ENCODE assay signal across 2 cellular contexts in genomic region chr11:63504054-63504453, GRCh38.
A peak's percentile ranks its signal among the peaks of the same experiment; 100 is the strongest.
TF ChIP-seq lines count a peak whose summit lies in the region.

No MANE protein-coding gene starts in this region.

TF ChIP-seq in GM23338, 12 proteins besides CTCF, POLR2A, EP300 and RAD21:
- no peak for TF ChIP-seq REST (IDR thresholded peaks at IDR 0.05; ENCODE audit: unreplicated experiment)
- TF ChIP-seq ZNF114 (CRISPR knock-in tag; IDR thresholded peaks at IDR 0.05), result no peak
- 0 out of 2 replicates have a peak, but pooled peaks have one; percentile 45 for TF ChIP-seq ZNF462 (CRISPR knock-in tag; IDR thresholded peaks at IDR 0.05)
- TF ChIP-seq POLR2AphosphoS5 (IDR thresholded peaks at IDR 0.05; ENCODE audit: low read depth), result no peak
- TF ChIP-seq NANOG (IDR thresholded peaks at IDR 0.05; ENCODE audit: borderline replicate concordance), result 0 out of 2 replicates have a peak, but pooled peaks have one; percentile 1
- no peak for TF ChIP-seq JUNB (IDR thresholded peaks at IDR 0.05; ENCODE audit: unreplicated experiment)
- no peak for TF ChIP-seq ZNF331 (CRISPR knock-in tag; IDR thresholded peaks at IDR 0.05; ENCODE audit: low read depth)
- TF ChIP-seq ETS1 (IDR thresholded peaks at IDR 0.05), result no peak
- no peak for TF ChIP-seq STAT1 (IDR thresholded peaks at IDR 0.05; ENCODE audit: unreplicated experiment)
- TF ChIP-seq CREB1 (CRISPR knock-in tag; IDR thresholded peaks at IDR 0.05; ENCODE audit: low read depth), result no peak
- no peak for TF ChIP-seq EZH2phosphoT487 (IDR thresholded peaks at IDR 0.05; ENCODE audit: unreplicated experiment)
- no peak for TF ChIP-seq EZH2 (IDR thresholded peaks at IDR 0.05; ENCODE audit: low read depth, unreplicated experiment)

TF ChIP-seq in WTC11, 78 proteins besides CTCF, POLR2A, EP300 and RAD21 (continued from another document):
- peak; percentile 66 for TF ChIP-seq PRDM15 (CRISPR knock-in tag; IDR thresholded peaks at IDR 0.05)
TF ChIP-seq in WTC11: peak in this region for 1.
